ENCODE assay signal across 28 cellular contexts in genomic region chr4:134567461-134567860, GRCh38.
"Had no signal": no experiment of that assay in that cellular context is flagged by ENCODE, and none has a peak within 500 bp of the region (broad histone marks: within the 10 kb centered on the region; RNA-seq: fewer than 3 reads in every experiment).

No MANE protein-coding gene starts in this region.

- H3K9me3 Mint-ChIP-seq: type B pancreatic cell had no signal

- H2AFZ ChIP-seq: neural progenitor cell had no signal

- H3K27me3 ChIP-seq: body of pancreas, neural progenitor cell, spleen, testis, vagina had no signal

- H3K36me3 Mint-ChIP-seq: activated naive CD4-positive, alpha-beta T cell treated with anti-CD3 and anti-CD28 coated beads, Interleukin-2, amount 10 ng/mL, durations not matched to agents 7 days and 5 days; naive thymus-derived CD8-positive, alpha-beta T cell; neural progenitor cell; type B pancreatic cell had no signal

- H3K9me3 ChIP-seq: body of pancreas, testis, vagina had no signal

- H3K4me2 ChIP-seq: neural progenitor cell had no signal

- ATAC-seq: activated CD4-positive, alpha-beta T cell treated with anti-CD3 and anti-CD28 coated beads for 36 hours; body of pancreas; naive thymus-derived CD8-positive, alpha-beta T cell had no signal

- H3K27ac Mint-ChIP-seq: activated B cell treated with CpG ODN at 0.5 μM for 24 hours; activated CD4-positive, alpha-beta T cell treated with anti-CD3 and anti-CD28 coated beads for 36 hours; activated naive CD4-positive, alpha-beta T cell treated with anti-CD3 and anti-CD28 coated beads, Interleukin-2, amount 10 ng/mL, durations not matched to agents 7 days and 5 days; mesothelial cell of epicardium; naive thymus-derived CD8-positive, alpha-beta T cell; neural progenitor cell; T-helper 1 cell treated with Interleukin-12 subunit alpha and Interleukin-12 subunit beta and Interleukin-4 antibody, amounts not matched to agents 30 μg/mL and 1 μg/mL, for 36 hours; type B pancreatic cell had no signal

- H3K4me1 ChIP-seq: body of pancreas, left ventricle myocardium inferior, neural progenitor cell, spleen, testis, vagina had no signal

- H3K27ac ChIP-seq: body of pancreas, coronary artery, epithelial cell of prostate, left ventricle myocardium inferior, neural progenitor cell, spleen, testis, vagina had no signal

- H3K27me3 Mint-ChIP-seq: activated B cell treated with CpG ODN at 0.5 μM for 24 hours; activated CD4-positive, alpha-beta T cell treated with anti-CD3 and anti-CD28 coated beads for 36 hours; activated naive CD4-positive, alpha-beta T cell treated with anti-CD3 and anti-CD28 coated beads, Interleukin-2, amount 10 ng/mL, durations not matched to agents 7 days and 5 days; central memory CD8-positive, alpha-beta T cell; naive thymus-derived CD8-positive, alpha-beta T cell; type B pancreatic cell had no signal

- H3K36me3 ChIP-seq: left ventricle myocardium inferior, neural progenitor cell, spleen, vagina had no signal

- H3K9ac ChIP-seq: neural progenitor cell had no signal

- DNase-seq: activated B cell treated with CpG ODN at 0.5 μM for 24 hours; activated CD4-positive, alpha-beta T cell treated with anti-CD3 and anti-CD28 coated beads for 36 hours; activated CD4-positive, alpha-beta T cell treated with anti-CD3 and anti-CD28 coated beads, Interleukin-2, amount 50 U/mL, for 4 hours; activated CD8-positive, alpha-beta memory T cell treated with anti-CD3 and anti-CD28 coated beads for 24 hours; activated CD8-positive, alpha-beta memory T cell treated with anti-CD3 and anti-CD28 coated beads, Interleukin-2, amount 50 U/mL, for 48 hours; activated effector memory CD4-positive, alpha-beta T cell treated with anti-CD3 and anti-CD28 coated beads, Interleukin-2, amount 50 U/mL, for 16 hours; activated naive CD4-positive, alpha-beta T cell treated with anti-CD3 and anti-CD28 coated beads, Interleukin-2, amount 10 ng/mL, durations not matched to agents 7 days and 5 days; activated T-cell treated with anti-CD3 and anti-CD28 coated beads, Interleukin-2, amount 50 U/mL, for 48 hours; anterior cingulate cortex; body of pancreas; foreskin melanocyte; glutamatergic neuron; hippocampal formation; left ventricle myocardium inferior; naive thymus-derived CD8-positive, alpha-beta T cell; spleen; stimulated activated CD4-positive, alpha-beta T cell treated with anti-CD3 and anti-CD28 coated beads, Interleukin-4, amount 100 ng/mL, for 1 hour; stimulated activated naive CD4-positive, alpha-beta T cell; T1000; testis had no signal

- H3K4me1 Mint-ChIP-seq: activated B cell treated with CpG ODN at 0.5 μM for 24 hours; activated CD4-positive, alpha-beta T cell treated with anti-CD3 and anti-CD28 coated beads for 36 hours; activated naive CD4-positive, alpha-beta T cell treated with anti-CD3 and anti-CD28 coated beads, Interleukin-2, amount 10 ng/mL, durations not matched to agents 7 days and 5 days; central memory CD8-positive, alpha-beta T cell; mesothelial cell of epicardium; naive thymus-derived CD8-positive, alpha-beta T cell; neural progenitor cell had no signal

- H3K4me3 Mint-ChIP-seq: activated B cell treated with CpG ODN at 0.5 μM for 24 hours; activated CD4-positive, alpha-beta T cell treated with anti-CD3 and anti-CD28 coated beads for 36 hours; activated naive CD4-positive, alpha-beta T cell treated with anti-CD3 and anti-CD28 coated beads, Interleukin-2, amount 10 ng/mL, durations not matched to agents 7 days and 5 days; central memory CD8-positive, alpha-beta T cell; mesothelial cell of epicardium; naive thymus-derived CD8-positive, alpha-beta T cell; neural progenitor cell; T-helper 1 cell treated with Interleukin-12 subunit alpha and Interleukin-12 subunit beta and Interleukin-4 antibody, amounts not matched to agents 30 μg/mL and 1 μg/mL, for 36 hours; type B pancreatic cell had no signal

- H3K4me3 ChIP-seq: body of pancreas, coronary artery, left ventricle myocardium inferior, neural progenitor cell, spleen, testis, vagina had no signal
